18 cellular contexts compared by ENCODE assay signal in the genomic region with DNA sequence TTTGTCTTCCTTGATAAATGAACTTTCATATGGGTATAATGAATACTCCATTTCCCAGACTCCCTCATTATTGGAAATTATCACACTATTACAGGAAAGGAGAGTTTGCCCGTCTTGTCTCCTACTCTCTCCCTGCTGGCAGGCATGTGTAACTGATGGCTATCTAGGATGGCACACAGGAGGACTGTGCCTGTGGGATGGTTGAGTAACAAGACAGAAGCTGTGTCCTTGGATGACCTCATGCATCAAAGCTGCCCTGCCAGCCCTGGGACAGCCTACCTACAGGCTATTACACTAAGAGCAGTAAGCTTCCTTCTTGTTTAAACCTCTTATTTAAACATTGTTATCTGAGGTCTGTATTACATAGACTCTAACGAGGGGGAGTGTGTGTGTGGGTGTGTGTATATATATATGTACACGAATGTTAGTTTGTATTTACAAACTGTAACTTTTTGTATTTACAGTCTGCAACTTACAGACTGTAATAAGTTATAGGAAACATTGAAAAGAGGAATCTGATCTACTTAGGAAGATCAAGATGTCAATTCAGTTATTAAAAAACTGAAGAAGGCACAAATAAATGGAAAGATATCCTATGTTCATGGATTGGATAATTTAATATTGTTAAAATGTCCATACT.
A peak's percentile ranks its signal among the peaks of the same experiment; 100 is the strongest.
DNase-seq lines count a peak whose midpoint lies in the region; ATAC-seq and TF ChIP-seq lines count a peak whose summit lies in the region.
"Had no signal": no experiment of that assay in that cellular context is flagged by ENCODE, and none has a peak within 500 bp of the region (broad histone marks: within the 10 kb centered on the region; RNA-seq: fewer than 3 reads in every experiment).

No MANE protein-coding gene starts in this region.

- peak; percentile 47 for TF ChIP-seq RAD21 in SK-N-SH (IDR thresholded peaks at IDR 0.05; ENCODE audit: low read length)

- H3K9me3 ChIP-seq in SK-N-SH: no peaks in the 10 kb centered on the region
- H3K9me3 ChIP-seq: body of pancreas, thoracic aorta had no signal

- H3K9ac ChIP-seq in SK-N-SH: no peak overlapping the region
- H3K9ac ChIP-seq: GM23248 had no signal

- no peak; the same call in 1 of the 2 replicates for TF ChIP-seq CTCF in SK-N-SH (IDR thresholded peaks at IDR 0.05)

- no peaks in the 10 kb centered on the region for H4K20me1 ChIP-seq in SK-N-SH (ENCODE audit: insufficient read depth)

- no peaks in the 10 kb centered on the region for H3K36me3 ChIP-seq in SK-N-SH (replicated peaks in 1 of 2; ENCODE audit: control insufficient read depth in 1 of 2, insufficient read depth in 2 of 2, low read length in 1 of 2)
- H3K36me3 ChIP-seq: thoracic aorta had no signal

- no peaks in the 10 kb centered on the region for H3K27me3 ChIP-seq in SK-N-SH (ENCODE audit: insufficient read depth)
- H3K27me3 ChIP-seq: body of pancreas had no signal

- ATAC-seq in Right ventricle myocardium inferior: no peak
- no peak for ATAC-seq in left ventricle myocardium superior
- no peak for ATAC-seq in GM19467 (IDR thresholded peaks at IDR 0.05; ENCODE audit: unreplicated experiment)
- ATAC-seq in HG02588 (IDR thresholded peaks at IDR 0.05; ENCODE audit: unreplicated experiment): no peak
- ATAC-seq in GM19397 (IDR thresholded peaks at IDR 0.05; ENCODE audit: unreplicated experiment): no peak
- ATAC-seq: body of pancreas, right cardiac atrium had no signal

- 5% methylated on average over 3 of the region's 3 CpGs for WGBS in SK-N-SH (ENCODE audit: low lambda C conversion rate)

- 0 out of 2 replicates have a peak, but pooled peaks cover 3% of the 10 kb centered on the region for H3K9me2 ChIP-seq in SK-N-SH

- intact Hi-C loops in Right ventricle myocardium inferior (cut with DNase I) (no loop called here), left ventricle myocardium superior (cut with micrococcal nuclease) (no loop called here)

- POLR2A ChIA-PET in SK-N-SH (lab: Yijun Ruan, JAX): no interaction called here

- peaks cover 0 to 17% of the 10 kb centered on the region in 2 experiments; a peak in 2 of 4 replicates for H3K4me1 ChIP-seq in SK-N-SH (ENCODE audit: control insufficient read depth in 1 of 2, insufficient read depth in 2 of 2, low read depth in 1 of 2, low read length in 1 of 2)
- H3K4me1 ChIP-seq: body of pancreas had no signal

- peak in 1 of 2 experiments; percentile 99; a peak in 2 of 4 replicates for TF ChIP-seq EP300 in SK-N-SH (IDR thresholded peaks at IDR 0.05; ENCODE audit: borderline replicate concordance in 1 of 2, low read depth in 1 of 2, low read length in 1 of 2)

- no peak overlapping the region for H3K4me3 ChIP-seq in SK-N-SH (ENCODE audit: low read depth in 2 of 2, low read length in 1 of 2)
- H3K4me3 ChIP-seq: body of pancreas, GM23248, thoracic aorta had no signal

- no peak overlapping the region for H2AFZ ChIP-seq in SK-N-SH (ENCODE audit: low read depth)
- H2AFZ ChIP-seq: GM23248 had no signal

- H3K4me2 ChIP-seq in SK-N-SH: no peak overlapping the region

- H3F3A ChIP-seq in SK-N-SH (replicated peaks; ENCODE audit: insufficient read depth): no peaks in the 10 kb centered on the region

- peak; percentile 41 for DNase-seq in Right ventricle myocardium inferior (ENCODE audit: missing footprints)
- no peak for DNase-seq in left ventricle myocardium superior
- peak; percentile 70 for DNase-seq in SK-N-SH
- DNase-seq in iPS DF 4.7 (ENCODE audit: extremely low read depth, low spot score): peak; percentile 9
- no peak for DNase-seq in HUDEP-2 (lab: John Stamatoyannopoulos, UW; ENCODE audit: unreplicated experiment in 76 of 76)
- DNase-seq: activated CD4-positive, alpha-beta T cell treated with anti-CD3 and anti-CD28 coated beads for 1 hour; activated CD8-positive, alpha-beta memory T cell treated with anti-CD3 and anti-CD28 coated beads, Interleukin-2, amount 50 U/mL, for 4 hours; activated naive CD4-positive, alpha-beta T cell treated with anti-CD3 and anti-CD28 coated beads, Interleukin-2, amount 10 ng/mL, durations not matched to agents 7 days and 5 days; body of pancreas; DND-41; GM23248; NCI-H1417; nephron progenitor cell; right cardiac atrium had no signal

- peak overlapping the region in 1 of 2 experiments; percentile 71; a peak in 1 of 4 replicates for H3K27ac ChIP-seq in SK-N-SH (ENCODE audit: low read depth in 2 of 2, low read length in 1 of 2)
- H3K27ac ChIP-seq: body of pancreas, GM23248, thoracic aorta had no signal

- H3K79me2 ChIP-seq in SK-N-SH (ENCODE audit: insufficient read depth): no peaks in the 10 kb centered on the region

- CTCF ChIA-PET in SK-N-SH (lab: Yijun Ruan, JAX): interaction anchor here (0.6 to 2.5 kb wide), 4 partner anchors 63 to 114 kb away, joined by 3 to 9 read pairs (median 5); no protein-coding TSS in a partner anchor

TF ChIP-seq in SK-N-SH, 30 proteins besides CTCF, POLR2A, EP300 and RAD21 (continues in another document):
- TF ChIP-seq TAF1 (IDR thresholded peaks at IDR 0.05; ENCODE audit: borderline replicate concordance, low read depth, low read length) (no peak), YY1 (IDR thresholded peaks at IDR 0.05; ENCODE audit: low read depth) (no peak), TEAD4 (IDR thresholded peaks at IDR 0.05; ENCODE audit: borderline replicate concordance, insufficient read depth) (0 out of 2 replicates have a peak, but pooled peaks have one; percentile 23), FOXM1 (IDR thresholded peaks at IDR 0.05; ENCODE audit: low read depth) (no peak), GATA2 (CRISPR knock-in tag; IDR thresholded peaks at IDR 0.05) (peak; percentile 99), SMC3 (IDR thresholded peaks at IDR 0.05; ENCODE audit: low read depth, low read length) (no peak), SIN3A (IDR thresholded peaks at IDR 0.05; ENCODE audit: borderline replicate concordance, low read depth, low read length) (no peak), TCF12 (IDR thresholded peaks at IDR 0.05) (peak; percentile 51), NRF1 (IDR thresholded peaks at IDR 0.05; ENCODE audit: low read depth, low read length) (no peak), JUND (IDR thresholded peaks at IDR 0.05) (no peak), RCOR1 (IDR thresholded peaks at IDR 0.05; ENCODE audit: low read length) (peak; percentile 97), MXI1 (IDR thresholded peaks at IDR 0.05; ENCODE audit: low read depth, low read length) (peak; percentile 38; the same call in 1 of the 2 replicates), POLR2AphosphoS5 (IDR thresholded peaks at IDR 0.05; ENCODE audit: low read depth, low read length) (peak; percentile 25; the same call in 1 of the 2 replicates), RFX5 (IDR thresholded peaks at IDR 0.05; ENCODE audit: low read length) (no peak)
- TF ChIP-seq, protein P1, sequence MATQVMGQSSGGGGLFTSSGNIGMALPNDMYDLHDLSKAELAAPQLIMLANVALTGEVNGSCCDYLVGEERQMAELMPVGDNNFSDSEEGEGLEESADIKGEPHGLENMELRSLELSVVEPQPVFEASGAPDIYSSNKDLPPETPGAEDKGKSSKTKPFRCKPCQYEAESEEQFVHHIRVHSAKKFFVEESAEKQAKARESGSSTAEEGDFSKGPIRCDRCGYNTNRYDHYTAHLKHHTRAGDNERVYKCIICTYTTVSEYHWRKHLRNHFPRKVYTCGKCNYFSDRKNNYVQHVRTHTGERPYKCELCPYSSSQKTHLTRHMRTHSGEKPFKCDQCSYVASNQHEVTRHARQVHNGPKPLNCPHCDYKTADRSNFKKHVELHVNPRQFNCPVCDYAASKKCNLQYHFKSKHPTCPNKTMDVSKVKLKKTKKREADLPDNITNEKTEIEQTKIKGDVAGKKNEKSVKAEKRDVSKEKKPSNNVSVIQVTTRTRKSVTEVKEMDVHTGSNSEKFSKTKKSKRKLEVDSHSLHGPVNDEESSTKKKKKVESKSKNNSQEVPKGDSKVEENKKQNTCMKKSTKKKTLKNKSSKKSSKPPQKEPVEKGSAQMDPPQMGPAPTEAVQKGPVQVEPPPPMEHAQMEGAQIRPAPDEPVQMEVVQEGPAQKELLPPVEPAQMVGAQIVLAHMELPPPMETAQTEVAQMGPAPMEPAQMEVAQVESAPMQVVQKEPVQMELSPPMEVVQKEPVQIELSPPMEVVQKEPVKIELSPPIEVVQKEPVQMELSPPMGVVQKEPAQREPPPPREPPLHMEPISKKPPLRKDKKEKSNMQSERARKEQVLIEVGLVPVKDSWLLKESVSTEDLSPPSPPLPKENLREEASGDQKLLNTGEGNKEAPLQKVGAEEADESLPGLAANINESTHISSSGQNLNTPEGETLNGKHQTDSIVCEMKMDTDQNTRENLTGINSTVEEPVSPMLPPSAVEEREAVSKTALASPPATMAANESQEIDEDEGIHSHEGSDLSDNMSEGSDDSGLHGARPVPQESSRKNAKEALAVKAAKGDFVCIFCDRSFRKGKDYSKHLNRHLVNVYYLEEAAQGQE (IDR thresholded peaks at IDR 0.05; ENCODE audit: low read depth, low read length): no peak
- TF ChIP-seq, protein P2, sequence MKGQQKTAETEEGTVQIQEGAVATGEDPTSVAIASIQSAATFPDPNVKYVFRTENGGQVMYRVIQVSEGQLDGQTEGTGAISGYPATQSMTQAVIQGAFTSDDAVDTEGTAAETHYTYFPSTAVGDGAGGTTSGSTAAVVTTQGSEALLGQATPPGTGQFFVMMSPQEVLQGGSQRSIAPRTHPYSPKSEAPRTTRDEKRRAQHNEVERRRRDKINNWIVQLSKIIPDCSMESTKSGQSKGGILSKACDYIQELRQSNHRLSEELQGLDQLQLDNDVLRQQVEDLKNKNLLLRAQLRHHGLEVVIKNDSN (IDR thresholded peaks at IDR 0.05; ENCODE audit: borderline replicate concordance, low read depth): no peak
- TF ChIP-seq, protein P3, sequence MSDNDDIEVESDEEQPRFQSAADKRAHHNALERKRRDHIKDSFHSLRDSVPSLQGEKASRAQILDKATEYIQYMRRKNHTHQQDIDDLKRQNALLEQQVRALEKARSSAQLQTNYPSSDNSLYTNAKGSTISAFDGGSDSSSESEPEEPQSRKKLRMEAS (IDR thresholded peaks at IDR 0.05; ENCODE audit: low read depth): no peak
- TF ChIP-seq, protein P4, sequence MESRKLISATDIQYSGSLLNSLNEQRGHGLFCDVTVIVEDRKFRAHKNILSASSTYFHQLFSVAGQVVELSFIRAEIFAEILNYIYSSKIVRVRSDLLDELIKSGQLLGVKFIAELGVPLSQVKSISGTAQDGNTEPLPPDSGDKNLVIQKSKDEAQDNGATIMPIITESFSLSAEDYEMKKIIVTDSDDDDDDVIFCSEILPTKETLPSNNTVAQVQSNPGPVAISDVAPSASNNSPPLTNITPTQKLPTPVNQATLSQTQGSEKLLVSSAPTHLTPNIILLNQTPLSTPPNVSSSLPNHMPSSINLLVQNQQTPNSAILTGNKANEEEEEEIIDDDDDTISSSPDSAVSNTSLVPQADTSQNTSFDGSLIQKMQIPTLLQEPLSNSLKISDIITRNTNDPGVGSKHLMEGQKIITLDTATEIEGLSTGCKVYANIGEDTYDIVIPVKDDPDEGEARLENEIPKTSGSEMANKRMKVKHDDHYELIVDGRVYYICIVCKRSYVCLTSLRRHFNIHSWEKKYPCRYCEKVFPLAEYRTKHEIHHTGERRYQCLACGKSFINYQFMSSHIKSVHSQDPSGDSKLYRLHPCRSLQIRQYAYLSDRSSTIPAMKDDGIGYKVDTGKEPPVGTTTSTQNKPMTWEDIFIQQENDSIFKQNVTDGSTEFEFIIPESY (IDR thresholded peaks at IDR 0.05; ENCODE audit: borderline replicate concordance, low read depth): no peak

Comparison
In these comparisons a context has a peak if more than half of its experiments do, and no peak if none do; other contexts are left out.
1. DNase-seq: peak in Right ventricle myocardium inferior (single experiment), SK-N-SH (single experiment) and iPS DF 4.7 (single experiment); none in left ventricle myocardium superior (single experiment) and HUDEP-2 (0 of 76).